Comparison of ENCODE assay signal across 3 cellular contexts in genomic region chr9:125161284-125161918, GRCh38.
A peak's percentile ranks its signal among the peaks of the same experiment; 100 is the strongest.
TF ChIP-seq lines count a peak whose summit lies in the region.

No MANE protein-coding gene starts in this region.

TF ChIP-seq in SK-N-SH treated with all-trans-retinoic acid at 6 μM for 48 hours, 23 proteins besides CTCF, POLR2A, EP300 and RAD21:
- TF ChIP-seq RARB (CRISPR knock-in tag; IDR thresholded peaks at IDR 0.05) (no peak), BACH2 (CRISPR knock-in tag; IDR thresholded peaks at IDR 0.05; ENCODE audit: borderline replicate concordance) (no peak), PATZ1 (CRISPR knock-in tag; IDR thresholded peaks at IDR 0.05; ENCODE audit: borderline replicate concordance) (no peak), ARNTL (CRISPR knock-in tag; IDR thresholded peaks at IDR 0.05; ENCODE audit: borderline replicate concordance, low read depth) (no peak), ZNF8 (CRISPR knock-in tag; IDR thresholded peaks at IDR 0.05) (no peak), ISL1 (CRISPR knock-in tag; IDR thresholded peaks at IDR 0.05) (no peak), OSR1 (CRISPR knock-in tag; IDR thresholded peaks at IDR 0.05) (no peak), CSDC2 (CRISPR knock-in tag; IDR thresholded peaks at IDR 0.05) (no peak), POU6F1 (CRISPR knock-in tag; IDR thresholded peaks at IDR 0.05; ENCODE audit: borderline replicate concordance, low read depth) (no peak), ESRRG (CRISPR knock-in tag; IDR thresholded peaks at IDR 0.05) (no peak), ZC3H10 (CRISPR knock-in tag; IDR thresholded peaks at IDR 0.05) (no peak), TOX (CRISPR knock-in tag; IDR thresholded peaks at IDR 0.05; ENCODE audit: borderline replicate concordance) (no peak), ZNF565 (CRISPR knock-in tag; conservative IDR thresholded peaks at IDR 0.05; ENCODE audit: low read depth) (no peak), SNAI2 (CRISPR knock-in tag; IDR thresholded peaks at IDR 0.05) (no peak), CREB5 (CRISPR knock-in tag; IDR thresholded peaks at IDR 0.05; ENCODE audit: low read depth) (no peak), PPARA (CRISPR knock-in tag; IDR thresholded peaks at IDR 0.05; ENCODE audit: borderline replicate concordance) (no peak), ZNF70 (CRISPR knock-in tag; IDR thresholded peaks at IDR 0.05) (no peak), ZFP30 (CRISPR knock-in tag; IDR thresholded peaks at IDR 0.05) (no peak), TCF4 (CRISPR knock-in tag; IDR thresholded peaks at IDR 0.05; ENCODE audit: borderline replicate concordance) (no peak)

TF ChIP-seq in SK-N-SH, 30 proteins besides CTCF, POLR2A, EP300 and RAD21:
- TF ChIP-seq POLR2AphosphoS5 (IDR thresholded peaks at IDR 0.05; ENCODE audit: low read depth, low read length) (no peak), ZBTB33 (IDR thresholded peaks at IDR 0.05; ENCODE audit: borderline replicate concordance, low read depth) (no peak), FOXJ3 (CRISPR knock-in tag; IDR thresholded peaks at IDR 0.05) (no peak), MEF2A (IDR thresholded peaks at IDR 0.05; ENCODE audit: borderline replicate concordance, low read depth) (no peak), SMC3 (IDR thresholded peaks at IDR 0.05; ENCODE audit: low read depth, low read length) (no peak), EZH2phosphoT487 (IDR thresholded peaks at IDR 0.05; ENCODE audit: borderline replicate concordance, low read depth) (no peak), NFIC (IDR thresholded peaks at IDR 0.05; ENCODE audit: borderline replicate concordance) (no peak), USF1 (IDR thresholded peaks at IDR 0.05; ENCODE audit: borderline replicate concordance, low read depth) (no peak), YY1 (IDR thresholded peaks at IDR 0.05; ENCODE audit: low read depth) (no peak), FOSL2 (IDR thresholded peaks at IDR 0.05; ENCODE audit: borderline replicate concordance, low read depth) (no peak), TAF1 (IDR thresholded peaks at IDR 0.05; ENCODE audit: borderline replicate concordance, low read depth, low read length) (no peak), FOXM1 (IDR thresholded peaks at IDR 0.05; ENCODE audit: low read depth) (no peak), IRF3 (IDR thresholded peaks at IDR 0.05; ENCODE audit: low read depth, low read length) (no peak), CHD2 (IDR thresholded peaks at IDR 0.05; ENCODE audit: low read length, partially characterized antibody) (no peak), SIN3A (IDR thresholded peaks at IDR 0.05; ENCODE audit: borderline replicate concordance, low read depth, low read length) (no peak)
TF ChIP-seq in SK-N-SH: peak in this region for 0.

TF ChIP-seq in K562, 482 proteins besides CTCF, POLR2A, EP300 and RAD21:
- no peak for TF ChIP-seq CEBPG (CRISPR knock-in tag; IDR thresholded peaks at IDR 0.05)
- TF ChIP-seq CEBPG (tag; conservative IDR thresholded peaks at IDR 0.05 in 1 of 2, IDR thresholded peaks at IDR 0.05 in 1 of 2): 0 out of 4 replicates have a peak, but pooled peaks have one; percentile 7 to 29
- no peak for TF ChIP-seq FOSL1 (tag; conservative IDR thresholded peaks at IDR 0.05)
- peak; percentile 27; the same call in 1 of the 2 replicates for TF ChIP-seq ATF3 (IDR thresholded peaks at IDR 0.05)
- no peak for TF ChIP-seq ATF3 (CRISPR knock-in tag; conservative IDR thresholded peaks at IDR 0.05)
- no peak for TF ChIP-seq RFX7 (CRISPR knock-in tag; IDR thresholded peaks at IDR 0.05)
- no peak for TF ChIP-seq STAT5A (IDR thresholded peaks at IDR 0.05; ENCODE audit: borderline replicate concordance, low read length)
